ENCODE assay signal across 9 cellular contexts in genomic region chr3:60755094-60755493, GRCh38.
A peak's percentile ranks its signal among the peaks of the same experiment; 100 is the strongest.
DNase-seq lines count a peak whose midpoint lies in the region; ATAC-seq and TF ChIP-seq lines count a peak whose summit lies in the region.
"Had no signal": no experiment of that assay in that cellular context is flagged by ENCODE, and none has a peak within 500 bp of the region (broad histone marks: within the 10 kb centered on the region; RNA-seq: fewer than 3 reads in every experiment).

No MANE protein-coding gene starts in this region.

- H3K4me1 ChIP-seq in Loucy (ENCODE audit: insufficient read depth, low read length, poor library complexity, severe bottlenecking): peaks cover 34% of the 10 kb centered on the region
- no peaks in the 10 kb centered on the region for H3K4me1 ChIP-seq in parathyroid adenoma

- intact Hi-C loops in posterior vena cava (cut with DNase I): no loop called here

- H3K36me3 ChIP-seq in Loucy (ENCODE audit: insufficient read depth, low read length): no peaks in the 10 kb centered on the region
- no peaks in the 10 kb centered on the region for H3K36me3 ChIP-seq in parathyroid adenoma (ENCODE audit: control insufficient read depth, insufficient read depth, low read length)

- H3K27me3 ChIP-seq in Loucy (ENCODE audit: insufficient read depth, low read length, poor library complexity, severe bottlenecking): no peaks in the 10 kb centered on the region
- no peaks in the 10 kb centered on the region for H3K27me3 ChIP-seq in parathyroid adenoma (ENCODE audit: control insufficient read depth, insufficient read depth, low read length)

- H3K9me3 Mint-ChIP-seq in effector memory CD8-positive, alpha-beta T cell: peaks cover 3 to 10% of the 10 kb centered on the region in 2 donors

- no peaks in the 10 kb centered on the region for H3K27me3 Mint-ChIP-seq in effector memory CD8-positive, alpha-beta T cell

- H2AFZ ChIP-seq in Loucy (ENCODE audit: low read length): no peak overlapping the region
- no peak overlapping the region for H2AFZ ChIP-seq in parathyroid adenoma

- H3F3A ChIP-seq in Loucy (ENCODE audit: low read depth): no peaks in the 10 kb centered on the region

- ATAC-seq in effector memory CD8-positive, alpha-beta T cell (replicated peaks): no peak

- peak; percentile 23 for DNase-seq in DMS53 (lab: John Stamatoyannopoulos, UW)
- no peak for DNase-seq in DMS53 treated with DMSO at 0.1 percent for 48 hours (lab: John Stamatoyannopoulos, UW; ENCODE audit: unreplicated experiment)
- DNase-seq in choroid plexus epithelial cell (ENCODE audit: low read depth): no peak
- no peak for DNase-seq in posterior vena cava (ENCODE audit: low spot score)
- DNase-seq in effector memory CD8-positive, alpha-beta T cell: no peak
- DNase-seq in activated CD8-positive, alpha-beta memory T cell treated with anti-CD3 and anti-CD28 coated beads, Interleukin-2, amount 50 U/mL, for 48 hours: no peak
- DNase-seq: stimulated activated CD4-positive, alpha-beta T cell treated with anti-CD3 and anti-CD28 coated beads, Interleukin-4, amount 100 ng/mL, for 4 hours had no signal

- TF ChIP-seq CTCF in Loucy (conservative IDR thresholded peaks at IDR 0.05; ENCODE audit: low read length) (peak; percentile 81), choroid plexus epithelial cell (conservative IDR thresholded peaks at IDR 0.05; ENCODE audit: low read depth, low read length) (peak; percentile 32), parathyroid adenoma (IDR thresholded peaks at IDR 0.05) (peak; percentile 48)

- no peaks in the 10 kb centered on the region for H4K20me1 ChIP-seq in Loucy (ENCODE audit: insufficient read depth, low read length, poor library complexity, severe bottlenecking)

- H3K36me3 Mint-ChIP-seq in effector memory CD8-positive, alpha-beta T cell (ENCODE audit: insufficient read depth): no peaks in the 10 kb centered on the region

- H3K9ac ChIP-seq in Loucy (ENCODE audit: low read depth, low read length, poor library complexity, severe bottlenecking) (no peak overlapping the region), parathyroid adenoma (no peak overlapping the region)

- H3K27ac Mint-ChIP-seq in effector memory CD8-positive, alpha-beta T cell: no peak overlapping the region

- H3K9me3 ChIP-seq in Loucy (ENCODE audit: insufficient read depth, low read depth, low read length) (no peaks in the 10 kb centered on the region), parathyroid adenoma (ENCODE audit: control insufficient read depth, low read length) (no peaks in the 10 kb centered on the region)

- no peaks in the 10 kb centered on the region for H3K79me2 ChIP-seq in Loucy (ENCODE audit: insufficient read depth, low read length)
- peaks cover 3% of the 10 kb centered on the region for H3K79me2 ChIP-seq in parathyroid adenoma

- no peaks in the 10 kb centered on the region for H3K9me2 ChIP-seq in Loucy (replicated peaks; ENCODE audit: low read depth, low read length)

- no peaks in the 10 kb centered on the region for H3K4me1 Mint-ChIP-seq in effector memory CD8-positive, alpha-beta T cell (ENCODE audit: low read depth in 2 of 2)

- H3K27ac ChIP-seq in parathyroid adenoma: no peak overlapping the region

- H3K4me2 ChIP-seq in Loucy (ENCODE audit: low read depth, low read length, poor library complexity, severe bottlenecking): no peak overlapping the region
- no peak overlapping the region for H3K4me2 ChIP-seq in parathyroid adenoma (ENCODE audit: low read length)

- no peak overlapping the region for H3K4me3 Mint-ChIP-seq in effector memory CD8-positive, alpha-beta T cell

- no peak overlapping the region for H3K4me3 ChIP-seq in Loucy (ENCODE audit: low read length, poor library complexity, severe bottlenecking)
- H3K4me3 ChIP-seq in choroid plexus epithelial cell (ENCODE audit: low read depth, low read length): no peak overlapping the region
- H3K4me3 ChIP-seq in parathyroid adenoma (ENCODE audit: low read depth, low read length): no peak overlapping the region
